17 cellular contexts compared by ENCODE assay signal in genomic region chr4:135382280-135382679, GRCh38.
"Had no signal": no experiment of that assay in that cellular context is flagged by ENCODE, and none has a peak within 500 bp of the region (broad histone marks: within the 10 kb centered on the region; RNA-seq: fewer than 3 reads in every experiment).

No MANE protein-coding gene starts in this region.

- H3K9me3 ChIP-seq: body of pancreas, right atrium auricular region had no signal

- DNase-seq: activated CD4-positive, alpha-beta T cell treated with anti-CD3 and anti-CD28 coated beads, Interleukin-2, amount 50 U/mL, for 4 hours; activated gamma-delta T cell treated with Interleukin-2 at 50 U/mL for 16 hours; amniotic stem cell; body of pancreas; cortex of kidney; head of caudate nucleus; kidney glomerular epithelial cell; left ventricle myocardium inferior; mammary epithelial cell; stimulated activated CD4-positive, alpha-beta T cell treated with anti-CD3 and anti-CD28 coated beads, Interleukin-12 subunit alpha, Interleukin-12 subunit beta, amount 100 ng/mL, for 4 hours; stimulated activated CD4-positive, alpha-beta T cell treated with anti-CD3 and anti-CD28 coated beads, Interleukin-1b, Interleukin-23, amount 100 ng/mL, for 48 hours; stimulated activated CD8-positive, alpha-beta memory T cell treated with anti-CD3 and anti-CD28 coated beads, Interleukin-4, amount 100 ng/mL, for 48 hours; stimulated activated naive CD4-positive, alpha-beta T cell; T-helper 17 cell; WERI-Rb-1 had no signal

- ATAC-seq: body of pancreas, T-helper 17 cell had no signal

- H3K4me1 ChIP-seq: body of pancreas, left ventricle myocardium inferior, right atrium auricular region had no signal

- H3K27me3 ChIP-seq: body of pancreas, right atrium auricular region had no signal

- H3K27ac ChIP-seq: body of pancreas, left ventricle myocardium inferior, right atrium auricular region, WERI-Rb-1 had no signal

- FAIRE-seq: frontal cortex had no signal

- H3K4me3 ChIP-seq: body of pancreas, left ventricle myocardium inferior, right atrium auricular region had no signal

- H3K36me3 ChIP-seq: left ventricle myocardium inferior, right atrium auricular region, WERI-Rb-1 had no signal
